ENCODE assay signal across 23 cellular contexts in the genomic region with DNA sequence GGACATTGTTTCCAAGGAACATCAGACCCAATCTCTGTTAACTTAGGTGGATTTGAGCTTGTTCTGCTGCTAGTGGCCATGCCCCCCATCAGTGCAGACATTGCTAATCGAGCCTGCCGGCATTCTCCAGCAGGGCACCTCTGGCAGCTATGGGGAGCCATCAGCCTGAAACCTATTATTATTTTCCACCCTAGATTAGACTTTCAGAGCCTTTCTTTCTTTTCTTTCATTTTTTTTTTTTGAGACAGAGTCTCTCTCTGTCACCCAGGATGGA. TPM values are rescaled to one million over a fixed set of nuclear protein-coding genes. Genes with fewer than 3 reads are reported as not detected.
"Had no signal": no experiment of that assay in that cellular context is flagged by ENCODE, and none has a peak within 500 bp of the region (broad histone marks: within the 10 kb centered on the region; RNA-seq: fewer than 3 reads in every experiment).

No MANE protein-coding gene starts in this region.

- H3K27ac ChIP-seq: body of pancreas, breast epithelium had no signal

- H3K9me3 ChIP-seq: body of pancreas, breast epithelium had no signal

- H3K4me1 ChIP-seq: body of pancreas, breast epithelium had no signal

- H3K4me3 ChIP-seq: body of pancreas, breast epithelium had no signal

- DNase-seq: activated CD4-positive, alpha-beta T cell treated with anti-CD3 and anti-CD28 coated beads for 36 hours; activated CD4-positive, alpha-beta T cell treated with anti-CD3 and anti-CD28 coated beads, Interleukin-2, amount 10 ng/mL, durations not matched to agents 7 days and 5 days; activated CD4-positive, alpha-beta T cell treated with anti-CD3 and anti-CD28 coated beads, Interleukin-2, amount 50 U/mL, for 48 hours; activated CD8-positive, alpha-beta T cell treated with anti-CD3 and anti-CD28 coated beads, Interleukin-2, amount 10 ng/mL, durations not matched to agents 7 days and 5 days; activated gamma-delta T cell; activated naive CD4-positive, alpha-beta T cell treated with Interleukin-2 at 50 U/mL for 16 hours; activated naive CD8-positive, alpha-beta T cell treated with anti-CD3 and anti-CD28 coated beads, Interleukin-2, amount 10 ng/mL, durations not matched to agents 7 days and 5 days; activated T-cell treated with anti-CD3 and anti-CD28 coated beads, Interleukin-2, amount 50 U/mL, for 24 hours; body of pancreas; NCI-H1105; NCI-H1417 treated with DMSO at 0.1 percent for 48 hours; NCI-H1930; NCI-H2081 treated with DMSO at 0.1 percent for 48 hours; NCI-H510A; NCI-H526; NCI-H748 treated with DMSO at 0.1 percent for 48 hours; NK-92 treated with Interleukin-12 subunit alpha and Interleukin-12 subunit beta, amount 100 ng/mL, for 24 hours; SIG-M5 had no signal

- ATAC-seq: activated CD4-positive, alpha-beta T cell treated with anti-CD3 and anti-CD28 coated beads for 36 hours; activated CD4-positive, CD25-positive, alpha-beta regulatory T cell treated with anti-CD3 and anti-CD28 coated beads, Interleukin-2, amount 50 U/mL, for 24 hours; activated CD8-positive, alpha-beta T cell treated with anti-CD3 and anti-CD28 coated beads, Interleukin-2, amount 10 ng/mL, durations not matched to agents 7 days and 5 days; body of pancreas; Right ventricle myocardium inferior; WTC11 had no signal

- H3K36me3 ChIP-seq: breast epithelium had no signal

- H3K27me3 ChIP-seq: body of pancreas, breast epithelium had no signal

RNA-seq across cellular contexts. Expression of gene CACNA1I, which starts 4.9 kb away (rescaled TPM):
- total RNA-seq: PC-3, Right ventricle myocardium inferior had no signal
